8 cellular contexts compared by ENCODE assay signal in the genomic region with DNA sequence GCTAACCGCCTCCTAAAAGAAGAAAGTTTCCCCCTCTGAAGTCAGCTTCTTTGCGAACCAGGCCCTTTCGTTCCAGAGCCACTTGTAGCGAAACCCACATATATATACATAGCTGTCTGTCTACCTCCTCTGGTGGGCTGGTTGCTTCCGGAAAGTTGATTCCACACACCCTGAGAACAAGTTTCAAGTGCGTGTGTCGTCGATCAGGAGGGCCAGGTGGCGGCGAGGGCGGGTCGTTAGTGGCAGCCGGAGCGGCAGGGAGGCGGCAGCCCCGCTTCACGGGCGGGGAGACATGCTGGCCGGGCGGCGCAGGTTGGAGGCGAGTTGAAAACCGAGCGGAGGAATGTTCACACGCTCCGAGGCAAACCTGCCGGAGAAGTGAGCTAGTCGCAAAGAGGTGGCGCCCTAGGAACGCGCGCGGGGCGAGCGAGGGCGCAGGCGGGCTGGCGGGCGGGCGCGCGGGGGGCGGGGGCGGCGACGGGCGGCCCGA. TPM values are rescaled to one million over a fixed set of nuclear protein-coding genes. Genes with fewer than 3 reads are reported as not detected.
A peak's percentile ranks its signal among the peaks of the same experiment; 100 is the strongest.
DNase-seq lines count a peak whose midpoint lies in the region; ATAC-seq and TF ChIP-seq lines count a peak whose summit lies in the region.

No MANE protein-coding gene starts in this region.

- H3K9ac ChIP-seq in mucosa of stomach (ENCODE audit: low read length) = peak overlapping the region; percentile 52

- peak; percentile 70 for ATAC-seq in stimulated activated naive CD8-positive, alpha-beta T cell treated with anti-CD3 and anti-CD28 coated beads, Interleukin-15, Interleukin-2, amounts not matched to agents 100 U/mL and 50 U/mL, for 24 hours

- peaks cover 72% of the 10 kb centered on the region for H3K27me3 ChIP-seq in mucosa of stomach (ENCODE audit: control insufficient read depth, insufficient read depth, low read length)

- TF ChIP-seq CTCF in GM13977 (IDR thresholded peaks at IDR 0.05; ENCODE audit: extremely low read depth, insufficient read depth, missing control alignments) (peak; percentile 54), epithelial cell of proximal tubule (conservative IDR thresholded peaks at IDR 0.05; ENCODE audit: low read depth, low read length) (peak; percentile 32)

- in situ Hi-C loops in GM13977 (cut with MboI; ENCODE audit: low pct_unique_long_range_greater_than_20kb, low sequenced_read_pairs, unreplicated experiment) = no loop called here

- H3K9me3 ChIP-seq in mucosa of stomach (ENCODE audit: control insufficient read depth, low read length) = no peaks in the 10 kb centered on the region

- H3K4me3 ChIP-seq in epithelial cell of proximal tubule (ENCODE audit: low read depth, low read length) = peak overlapping the region; percentile 66
- peak overlapping the region; percentile 31 for H3K4me3 ChIP-seq in mucosa of stomach (ENCODE audit: low read length)

- H3K36me3 ChIP-seq in mucosa of stomach (ENCODE audit: control insufficient read depth, insufficient read depth, low read length) = no peaks in the 10 kb centered on the region

- DNase-seq in GM13977 (ENCODE audit: low spot score) (peak; percentile 83), HCEC 1CT (peak; percentile 36), M059J (ENCODE audit: low read depth) (peak; percentile 89), epithelial cell of proximal tubule (ENCODE audit: low read depth) (no peak), ecto neural progenitor cell (ENCODE audit: low spot score) (no peak)
- peak; percentile 60 to 70 for DNase-seq in activated CD4-positive, alpha-beta T cell treated with anti-CD3 and anti-CD28 coated beads, Interleukin-2, amount 50 U/mL, for 48 hours
- DNase-seq in stimulated activated naive CD8-positive, alpha-beta T cell treated with anti-CD3 and anti-CD28 coated beads, Interleukin-15, Interleukin-2, amounts not matched to agents 100 U/mL and 50 U/mL, for 24 hours = peak; percentile 63

- peaks cover 20% of the 10 kb centered on the region for H3K4me1 ChIP-seq in mucosa of stomach (ENCODE audit: control insufficient read depth, insufficient read depth, low read length)

RNA-seq across cellular contexts. Expression of a gene that starts 2.6 kb away (rescaled TPM):
- 7.5 and 8.1 TPM in 2 replicates for total RNA-seq in M059J (2014; rRNA removed; shearing (Covaris generic))
- 0.81 and 1.1 TPM in 2 replicates for total RNA-seq in epithelial cell of proximal tubule

Comparison
In these comparisons a context has a peak if more than half of its experiments do, and no peak if none do; other contexts are left out.
1. DNase-seq: peak in GM13977 (single experiment), HCEC 1CT (single experiment), M059J (single experiment), activated CD4-positive, alpha-beta T cell treated with anti-CD3 and anti-CD28 coated beads, Interleukin-2, amount 50 U/mL, for 48 hours (2 of 2) and stimulated activated naive CD8-positive, alpha-beta T cell treated with anti-CD3 and anti-CD28 coated beads, Interleukin-15, Interleukin-2, amounts not matched to agents 100 U/mL and 50 U/mL, for 24 hours (single experiment); none in epithelial cell of proximal tubule (single experiment) and ecto neural progenitor cell (single experiment).